1 cellular context compared by ENCODE assay signal in the genomic region with DNA sequence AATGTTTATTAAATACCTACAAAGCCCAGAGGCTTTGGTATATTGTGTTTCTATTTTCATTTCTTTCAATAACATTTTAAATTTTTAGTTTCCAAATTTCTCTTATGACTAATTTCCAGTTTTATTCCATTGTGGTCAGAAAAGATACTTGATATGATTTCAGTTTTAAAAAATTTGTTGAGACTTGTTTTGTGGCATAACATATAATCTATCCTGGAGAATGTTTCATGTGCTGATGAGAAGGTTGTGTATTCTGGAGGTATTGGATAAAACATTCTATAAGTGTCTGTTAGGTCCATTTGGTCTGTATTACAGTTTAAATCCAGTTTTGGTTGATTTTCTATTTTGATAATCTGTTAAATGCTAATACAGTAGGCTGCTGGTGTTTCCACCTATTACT.
TF ChIP-seq lines count a peak whose summit lies in the region.

No MANE protein-coding gene starts in this region.

TF ChIP-seq in SK-N-SH treated with all-trans-retinoic acid at 6 μM for 48 hours, 23 proteins besides CTCF, POLR2A, EP300 and RAD21 (continued from another document):
- TF ChIP-seq, protein P1, sequence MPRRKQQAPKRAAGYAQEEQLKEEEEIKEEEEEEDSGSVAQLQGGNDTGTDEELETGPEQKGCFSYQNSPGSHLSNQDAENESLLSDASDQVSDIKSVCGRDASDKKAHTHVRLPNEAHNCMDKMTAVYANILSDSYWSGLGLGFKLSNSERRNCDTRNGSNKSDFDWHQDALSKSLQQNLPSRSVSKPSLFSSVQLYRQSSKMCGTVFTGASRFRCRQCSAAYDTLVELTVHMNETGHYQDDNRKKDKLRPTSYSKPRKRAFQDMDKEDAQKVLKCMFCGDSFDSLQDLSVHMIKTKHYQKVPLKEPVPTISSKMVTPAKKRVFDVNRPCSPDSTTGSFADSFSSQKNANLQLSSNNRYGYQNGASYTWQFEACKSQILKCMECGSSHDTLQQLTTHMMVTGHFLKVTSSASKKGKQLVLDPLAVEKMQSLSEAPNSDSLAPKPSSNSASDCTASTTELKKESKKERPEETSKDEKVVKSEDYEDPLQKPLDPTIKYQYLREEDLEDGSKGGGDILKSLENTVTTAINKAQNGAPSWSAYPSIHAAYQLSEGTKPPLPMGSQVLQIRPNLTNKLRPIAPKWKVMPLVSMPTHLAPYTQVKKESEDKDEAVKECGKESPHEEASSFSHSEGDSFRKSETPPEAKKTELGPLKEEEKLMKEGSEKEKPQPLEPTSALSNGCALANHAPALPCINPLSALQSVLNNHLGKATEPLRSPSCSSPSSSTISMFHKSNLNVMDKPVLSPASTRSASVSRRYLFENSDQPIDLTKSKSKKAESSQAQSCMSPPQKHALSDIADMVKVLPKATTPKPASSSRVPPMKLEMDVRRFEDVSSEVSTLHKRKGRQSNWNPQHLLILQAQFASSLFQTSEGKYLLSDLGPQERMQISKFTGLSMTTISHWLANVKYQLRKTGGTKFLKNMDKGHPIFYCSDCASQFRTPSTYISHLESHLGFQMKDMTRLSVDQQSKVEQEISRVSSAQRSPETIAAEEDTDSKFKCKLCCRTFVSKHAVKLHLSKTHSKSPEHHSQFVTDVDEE (CRISPR knock-in tag; IDR thresholded peaks at IDR 0.05): no peak
- TF ChIP-seq TOX (CRISPR knock-in tag; IDR thresholded peaks at IDR 0.05; ENCODE audit: borderline replicate concordance) (no peak), TCF4 (CRISPR knock-in tag; IDR thresholded peaks at IDR 0.05; ENCODE audit: borderline replicate concordance) (no peak), ARNTL (CRISPR knock-in tag; IDR thresholded peaks at IDR 0.05; ENCODE audit: borderline replicate concordance, low read depth) (no peak), ZFP30 (CRISPR knock-in tag; IDR thresholded peaks at IDR 0.05) (no peak), BACH2 (CRISPR knock-in tag; IDR thresholded peaks at IDR 0.05; ENCODE audit: borderline replicate concordance) (no peak), PATZ1 (CRISPR knock-in tag; IDR thresholded peaks at IDR 0.05; ENCODE audit: borderline replicate concordance) (no peak), ZC3H10 (CRISPR knock-in tag; IDR thresholded peaks at IDR 0.05) (no peak), POU6F1 (CRISPR knock-in tag; IDR thresholded peaks at IDR 0.05; ENCODE audit: borderline replicate concordance, low read depth) (no peak), ESRRG (CRISPR knock-in tag; IDR thresholded peaks at IDR 0.05) (no peak), ISL1 (CRISPR knock-in tag; IDR thresholded peaks at IDR 0.05) (no peak), ZFP3 (CRISPR knock-in tag; IDR thresholded peaks at IDR 0.05) (no peak), OSR1 (CRISPR knock-in tag; IDR thresholded peaks at IDR 0.05) (no peak)
